ENCODE assay signal across 17 cellular contexts in genomic region chr17:80103686-80104085, GRCh38. TPM values are rescaled to one million over a fixed set of nuclear protein-coding genes. Genes with fewer than 3 reads are reported as not detected.
DNase-seq lines count a peak whose midpoint lies in the region; ATAC-seq and TF ChIP-seq lines count a peak whose summit lies in the region.
"Had no signal": no experiment of that assay in that cellular context is flagged by ENCODE, and none has a peak within 500 bp of the region (broad histone marks: within the 10 kb centered on the region; RNA-seq: fewer than 3 reads in every experiment).

No MANE protein-coding gene starts in this region.

- H3K4me2 ChIP-seq in GM23338 = no peak overlapping the region
- H3K4me2 ChIP-seq: A549 had no signal

- H3K27ac ChIP-seq in GM23338 (ENCODE audit: low read depth) = no peak overlapping the region
- H3K27ac ChIP-seq: A549, GM23248, heart left ventricle, SK-N-MC had no signal

- H3F3A ChIP-seq in GM23338 (replicated peaks; ENCODE audit: low read depth) = 0 out of 2 replicates have a peak, but pooled peaks cover 4% of the 10 kb centered on the region

- no peaks in the 10 kb centered on the region for H3K9me3 Mint-ChIP-seq in activated CD8-positive, alpha-beta T cell treated with anti-CD3 and anti-CD28 coated beads for 36 hours
- no peaks in the 10 kb centered on the region for H3K9me3 Mint-ChIP-seq in activated CD8-positive, alpha-beta T cell treated with anti-CD3 and anti-CD28 coated beads, Interleukin-2, amount 10 ng/mL, durations not matched to agents 7 days and 5 days (ENCODE audit: insufficient read depth)
- H3K9me3 Mint-ChIP-seq in GM23338 (no peaks in the 10 kb centered on the region; the same call in 2 of the 3 replicates), chondrocyte (ENCODE audit: low read depth) (no peaks in the 10 kb centered on the region), neural crest cell (no peaks in the 10 kb centered on the region)
- H3K9me3 Mint-ChIP-seq: activated naive CD8-positive, alpha-beta T cell treated with anti-CD3 and anti-CD28 coated beads, Interleukin-2, amount 50 U/mL, for 24 hours had no signal

- 0 out of 2 replicates have a peak, but pooled peaks cover 5% of the 10 kb centered on the region for H3K79me2 ChIP-seq in GM23338 (replicated peaks; ENCODE audit: insufficient read depth)

- H3K4me3 Mint-ChIP-seq in activated CD8-positive, alpha-beta T cell treated with anti-CD3 and anti-CD28 coated beads for 36 hours = peak overlapping the region; percentile 26
- no peak overlapping the region for H3K4me3 Mint-ChIP-seq in activated CD8-positive, alpha-beta T cell treated with anti-CD3 and anti-CD28 coated beads, Interleukin-2, amount 10 ng/mL, durations not matched to agents 7 days and 5 days
- peak overlapping the region; percentile 36; the same call in 1 of the 3 replicates for H3K4me3 Mint-ChIP-seq in GM23338
- H3K4me3 Mint-ChIP-seq in chondrocyte (ENCODE audit: unreplicated experiment) = peak overlapping the region; percentile 3
- peak overlapping the region; percentile 99 for H3K4me3 Mint-ChIP-seq in neural crest cell

- no peak for ATAC-seq in activated CD8-positive, alpha-beta T cell treated with anti-CD3 and anti-CD28 coated beads for 36 hours
- ATAC-seq in activated CD8-positive, alpha-beta T cell treated with anti-CD3 and anti-CD28 coated beads, Interleukin-2, amount 10 ng/mL, durations not matched to agents 7 days and 5 days = no peak
- ATAC-seq in GM23338 (no peak), HG03039 (IDR thresholded peaks at IDR 0.05; ENCODE audit: unreplicated experiment) (no peak), HG02938 (IDR thresholded peaks at IDR 0.05; ENCODE audit: unreplicated experiment) (no peak)
- ATAC-seq: A549; activated naive CD8-positive, alpha-beta T cell treated with anti-CD3 and anti-CD28 coated beads, Interleukin-2, amount 50 U/mL, for 24 hours; heart left ventricle; left colon had no signal

- no peak overlapping the region for H2AFZ ChIP-seq in GM23338
- H2AFZ ChIP-seq: GM23248 had no signal

- POLR2A ChIA-PET in activated CD8-positive, alpha-beta T cell treated with anti-CD3 and anti-CD28 coated beads for 36 hours (lab: Charles Lee) = interaction anchor here (1.5 to 1.6 kb wide), 2 partner anchors 20 to 39 kb away, joined by 4 read pairs; no protein-coding TSS in a partner anchor
- POLR2A ChIA-PET in activated CD8-positive, alpha-beta T cell treated with anti-CD3 and anti-CD28 coated beads, Interleukin-2, amount 10 ng/mL, durations not matched to agents 7 days and 5 days (lab: Charles Lee) = interaction anchor here (0.6 kb wide), 1 partner anchor 184 kb away, joined by 3 read pairs; no protein-coding TSS in a partner anchor

- H4K20me1 ChIP-seq in GM23338 (replicated peaks; ENCODE audit: insufficient read depth) = no peaks in the 10 kb centered on the region

- no peaks in the 10 kb centered on the region for H3K27me3 Mint-ChIP-seq in activated CD8-positive, alpha-beta T cell treated with anti-CD3 and anti-CD28 coated beads for 36 hours
- peaks cover 6% of the 10 kb centered on the region for H3K27me3 Mint-ChIP-seq in activated CD8-positive, alpha-beta T cell treated with anti-CD3 and anti-CD28 coated beads, Interleukin-2, amount 10 ng/mL, durations not matched to agents 7 days and 5 days (ENCODE audit: low read depth)
- H3K27me3 Mint-ChIP-seq in GM23338 (ENCODE audit: insufficient read depth, low read depth, poor library complexity) = peaks cover 17% of the 10 kb centered on the region
- no peaks in the 10 kb centered on the region for H3K27me3 Mint-ChIP-seq in chondrocyte (ENCODE audit: low read depth)
- no peaks in the 10 kb centered on the region for H3K27me3 Mint-ChIP-seq in neural crest cell (ENCODE audit: low read depth)
- H3K27me3 Mint-ChIP-seq: activated naive CD8-positive, alpha-beta T cell treated with anti-CD3 and anti-CD28 coated beads, Interleukin-2, amount 50 U/mL, for 24 hours had no signal

- no peak overlapping the region for H3K27ac Mint-ChIP-seq in activated CD8-positive, alpha-beta T cell treated with anti-CD3 and anti-CD28 coated beads for 36 hours
- no peak overlapping the region for H3K27ac Mint-ChIP-seq in activated CD8-positive, alpha-beta T cell treated with anti-CD3 and anti-CD28 coated beads, Interleukin-2, amount 10 ng/mL, durations not matched to agents 7 days and 5 days
- H3K27ac Mint-ChIP-seq in GM23338 (no peak overlapping the region), chondrocyte (ENCODE audit: unreplicated experiment) (no peak overlapping the region), neural crest cell (ENCODE audit: unreplicated experiment) (no peak overlapping the region)

- peaks cover 2% of the 10 kb centered on the region for H3K36me3 Mint-ChIP-seq in activated CD8-positive, alpha-beta T cell treated with anti-CD3 and anti-CD28 coated beads for 36 hours (ENCODE audit: low read depth)
- H3K36me3 Mint-ChIP-seq in activated CD8-positive, alpha-beta T cell treated with anti-CD3 and anti-CD28 coated beads, Interleukin-2, amount 10 ng/mL, durations not matched to agents 7 days and 5 days (ENCODE audit: low read depth) = no peaks in the 10 kb centered on the region
- H3K36me3 Mint-ChIP-seq in GM23338 (ENCODE audit: low read depth) (peaks cover 3% of the 10 kb centered on the region; the same call in 2 of the 3 replicates), chondrocyte (ENCODE audit: low read depth) (no peaks in the 10 kb centered on the region), neural crest cell (ENCODE audit: low read depth) (no peaks in the 10 kb centered on the region)

- no peaks in the 10 kb centered on the region for H3K36me3 ChIP-seq in GM23338 (ENCODE audit: insufficient read depth)
- no peaks in the 10 kb centered on the region for H3K36me3 ChIP-seq in BE2C

- H3K4me3 ChIP-seq in GM23338 (no peak overlapping the region), BE2C (ENCODE audit: low read depth, low read length) (no peak overlapping the region)
- H3K4me3 ChIP-seq: A549, GM23248, heart left ventricle, SK-N-MC had no signal

- H3K9me3 ChIP-seq in BE2C = no peaks in the 10 kb centered on the region
- H3K9me3 ChIP-seq: A549, heart left ventricle had no signal

- CTCF ChIA-PET in activated CD8-positive, alpha-beta T cell treated with anti-CD3 and anti-CD28 coated beads for 36 hours (lab: Charles Lee) = interaction anchor here (0.8 kb wide), 1 partner anchor 9 kb away, joined by 3 read pairs; no protein-coding TSS in a partner anchor
- CTCF ChIA-PET in activated CD8-positive, alpha-beta T cell treated with anti-CD3 and anti-CD28 coated beads, Interleukin-2, amount 10 ng/mL, durations not matched to agents 7 days and 5 days (lab: Charles Lee) = no interaction called here

- peaks cover 8% of the 10 kb centered on the region; the same call in 1 of the 2 replicates for H3K27me3 ChIP-seq in GM23338 (ENCODE audit: insufficient read depth)
- H3K27me3 ChIP-seq in BE2C = no peaks in the 10 kb centered on the region
- H3K27me3 ChIP-seq: heart left ventricle had no signal

- H3K4me1 Mint-ChIP-seq in activated CD8-positive, alpha-beta T cell treated with anti-CD3 and anti-CD28 coated beads for 36 hours (ENCODE audit: low read depth) = peaks cover 29% of the 10 kb centered on the region
- H3K4me1 Mint-ChIP-seq in activated CD8-positive, alpha-beta T cell treated with anti-CD3 and anti-CD28 coated beads, Interleukin-2, amount 10 ng/mL, durations not matched to agents 7 days and 5 days (ENCODE audit: low read depth) = peaks cover 26% of the 10 kb centered on the region
- H3K4me1 Mint-ChIP-seq in GM23338 = peaks cover 22% of the 10 kb centered on the region
- peaks cover 14% of the 10 kb centered on the region for H3K4me1 Mint-ChIP-seq in chondrocyte (ENCODE audit: low read depth)
- H3K4me1 Mint-ChIP-seq in neural crest cell = peaks cover 27% of the 10 kb centered on the region

- intact Hi-C loops in activated CD8-positive, alpha-beta T cell treated with anti-CD3 and anti-CD28 coated beads for 36 hours (cut with micrococcal nuclease) = no loop called here

- H3K9me2 ChIP-seq in GM23338 (ENCODE audit: insufficient read depth) = no peaks in the 10 kb centered on the region

- no peak for DNase-seq in activated CD8-positive, alpha-beta T cell treated with anti-CD3 and anti-CD28 coated beads for 36 hours
- DNase-seq in activated CD8-positive, alpha-beta T cell treated with anti-CD3 and anti-CD28 coated beads, Interleukin-2, amount 10 ng/mL, durations not matched to agents 7 days and 5 days = no peak
- no peak for DNase-seq in GM23338 (ENCODE audit: low spot score)
- DNase-seq in chondrocyte (ENCODE audit: low spot score) = peak; percentile 54
- DNase-seq in neural crest cell (ENCODE audit: low read depth, low spot score) = no peak
- no peak for DNase-seq in BE2C
- DNase-seq: activated CD4-positive, CD25-positive, alpha-beta regulatory T cell; activated CD8-positive, alpha-beta memory T cell treated with anti-CD3 and anti-CD28 coated beads for 24 hours; activated naive CD8-positive, alpha-beta T cell treated with anti-CD3 and anti-CD28 coated beads, Interleukin-2, amount 50 U/mL, for 24 hours; GM23248; heart left ventricle; T1000 had no signal

- H3K4me1 ChIP-seq in GM23338 (ENCODE audit: insufficient read depth) (peaks cover 10% of the 10 kb centered on the region; the same call in 1 of the 2 replicates), BE2C (peaks cover 9% of the 10 kb centered on the region)

- TF ChIP-seq CTCF in activated CD8-positive, alpha-beta T cell treated with anti-CD3 and anti-CD28 coated beads for 36 hours (IDR thresholded peaks at IDR 0.05) = no peak
- TF ChIP-seq CTCF in GM23338 (conservative IDR thresholded peaks at IDR 0.05; ENCODE audit: low read depth in 2 of 2) (no peak), chondrocyte (IDR thresholded peaks at IDR 0.05) (no peak), neural crest cell (conservative IDR thresholded peaks at IDR 0.05) (no peak), BE2C (IDR thresholded peaks at IDR 0.05; ENCODE audit: low read depth, low read length) (no peak)

RNA-seq across cellular contexts. Expression of gene GAA, which starts 2.3 kb away (rescaled TPM):
- 10 to 100 TPM; 42.6 to 46.2 TPM for total RNA-seq in activated CD8-positive, alpha-beta T cell treated with anti-CD3 and anti-CD28 coated beads for 36 hours
- 10 to 100 TPM; 18.1 to 22.3 TPM for total RNA-seq in activated CD8-positive, alpha-beta T cell treated with anti-CD3 and anti-CD28 coated beads, Interleukin-2, amount 10 ng/mL, durations not matched to agents 7 days and 5 days
- 77.4 and 98.1 TPM in 2 replicates for total RNA-seq in GM23338 (2014; rRNA removed; shearing (Covaris generic))
- 72.5 and 73.9 TPM in 2 replicates for polyA plus RNA-seq in GM23338 (2016; fragmentation: Nextera tagmentation; extraction: Ambion mirVana)
- 42.3 to 59.8 TPM (median 45.7 TPM) in 3 replicates for total RNA-seq in chondrocyte
- total RNA-seq in neural crest cell = 36.2 and 38.4 TPM in 2 replicates
- 47.0 TPM for polyA plus RNA-seq in BE2C (2012; ENCODE audit: insufficient read depth, insufficient read length, low read depth)

RNA-seq across cellular contexts. Expression of gene EIF4A3, which starts 43.2 kb away (rescaled TPM):
- 100 to 1,000 TPM; 178 to 183 TPM for total RNA-seq in activated CD8-positive, alpha-beta T cell treated with anti-CD3 and anti-CD28 coated beads for 36 hours
- 100 to 1,000 TPM; 181 to 183 TPM for total RNA-seq in activated CD8-positive, alpha-beta T cell treated with anti-CD3 and anti-CD28 coated beads, Interleukin-2, amount 10 ng/mL, durations not matched to agents 7 days and 5 days
- 146 and 168 TPM in 2 replicates for total RNA-seq in GM23338 (2014; rRNA removed; shearing (Covaris generic))
- 147 and 156 TPM in 2 replicates for polyA plus RNA-seq in GM23338 (2016; fragmentation: Nextera tagmentation; extraction: Ambion mirVana)
- total RNA-seq in chondrocyte (63.2 to 76.2 TPM (median 64.0 TPM) in 3 replicates), neural crest cell (135 and 141 TPM in 2 replicates)
- polyA plus RNA-seq in BE2C (2012; ENCODE audit: insufficient read depth, insufficient read length, low read depth) = 304 TPM
